Comparison of ENCODE assay signal across 16 cellular contexts in the genomic region with DNA sequence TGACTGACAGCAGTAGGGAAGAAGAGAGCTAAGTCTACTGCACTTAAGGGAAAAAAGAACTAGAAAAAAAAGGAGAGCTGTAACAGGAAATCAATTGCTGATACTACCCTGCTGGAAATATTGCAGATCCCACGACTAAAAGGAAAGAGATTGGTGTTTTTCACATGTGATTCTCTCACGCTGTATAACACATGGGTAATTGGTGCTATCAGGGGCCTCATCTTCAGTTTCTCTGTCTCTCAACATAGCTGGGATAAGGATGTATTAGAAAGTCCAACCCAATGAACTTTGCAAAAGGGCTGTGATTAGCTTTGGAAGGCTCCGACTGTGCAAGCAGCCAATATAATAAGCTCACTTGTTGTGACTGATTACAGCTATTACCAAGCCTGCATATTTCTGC.
"Had no signal": no experiment of that assay in that cellular context is flagged by ENCODE, and none has a peak within 500 bp of the region (broad histone marks: within the 10 kb centered on the region; RNA-seq: fewer than 3 reads in every experiment).

No MANE protein-coding gene starts in this region.

- H3K36me3 ChIP-seq: SJSA1 had no signal

- H3K4me1 ChIP-seq: SJSA1 had no signal

- H3K9me3 ChIP-seq: SJSA1 had no signal

- DNase-seq: KBM-7, MV-4-11, NCI-H1048, NCI-H1105, NCI-H1436 treated with DMSO at 0.1 percent for 48 hours, NCI-H187, NCI-H2029, NCI-H2081 treated with DMSO at 0.1 percent for 48 hours, NCI-H2171, NCI-H524, NCI-H526 treated with DMSO at 0.1 percent for 48 hours, NCI-H748 treated with DMSO at 0.1 percent for 48 hours, Right ventricle myocardium superior, RPMI8226, SIG-M5 had no signal

- H3K4me3 ChIP-seq: SJSA1 had no signal

- H3K27ac ChIP-seq: SJSA1 had no signal

- H3K27me3 ChIP-seq: SJSA1 had no signal
